In the genomic region with DNA sequence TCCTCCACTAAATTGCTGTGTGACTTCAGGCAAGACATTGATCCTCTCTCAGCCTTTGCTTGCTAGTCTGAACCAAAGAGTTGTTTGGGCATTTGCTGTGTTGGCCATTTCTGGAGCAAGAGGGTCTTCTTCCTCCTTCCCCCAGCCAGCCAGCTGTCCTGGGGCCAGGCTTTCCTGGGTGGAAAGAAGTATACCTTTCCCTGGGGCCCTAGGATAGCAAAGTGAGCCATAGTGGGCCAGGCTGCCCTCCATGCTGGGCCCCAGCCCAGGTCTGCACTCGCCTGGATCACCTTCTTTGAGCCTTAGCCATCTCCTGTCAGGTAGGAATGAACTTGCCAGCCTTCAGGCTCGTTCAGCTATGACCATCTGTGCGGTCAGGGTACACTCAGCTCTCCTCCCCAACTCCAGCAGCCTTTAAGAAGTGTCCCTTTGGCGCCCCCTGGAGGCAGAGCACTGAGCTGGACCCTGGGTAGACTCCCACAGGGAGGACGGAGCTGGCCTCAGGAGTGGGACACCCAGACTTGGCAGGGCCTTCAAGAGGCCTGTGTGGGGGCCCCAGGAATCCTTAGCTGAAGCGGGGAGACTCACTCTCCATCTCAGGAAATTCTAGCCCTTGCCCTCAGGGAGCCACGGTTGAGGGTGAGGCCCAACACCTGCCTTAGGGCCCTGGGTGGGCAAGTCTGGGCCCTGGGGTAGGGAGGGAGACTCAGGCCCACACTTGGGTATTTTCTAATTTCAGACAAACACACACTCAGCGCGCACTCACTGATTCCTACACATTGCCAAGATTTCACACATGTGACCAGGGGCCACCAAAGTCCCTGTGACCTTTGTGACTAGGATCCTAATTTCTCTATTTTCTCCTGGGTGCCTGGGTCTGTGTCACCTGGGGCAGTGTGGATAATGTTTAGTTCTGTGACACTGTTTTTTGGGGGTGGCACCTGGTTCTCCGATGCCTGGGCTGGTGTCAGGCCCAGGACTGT, we compare ENCODE assay signal across 8 cellular contexts. TPM values are rescaled to one million over a fixed set of nuclear protein-coding genes. Genes with fewer than 3 reads are reported as not detected.
DNase-seq lines count a peak whose midpoint lies in the region; TF ChIP-seq lines count a peak whose summit lies in the region.
"Had no signal": no experiment of that assay in that cellular context is flagged by ENCODE, and none has a peak within 500 bp of the region (broad histone marks: within the 10 kb centered on the region; RNA-seq: fewer than 3 reads in every experiment).

No MANE protein-coding gene starts in this region.

- no peaks in the 10 kb centered on the region for H3K9me3 ChIP-seq in NT2/D1 (ENCODE audit: insufficient read depth, low read length)

- H3K4me1 ChIP-seq in NT2/D1 (ENCODE audit: insufficient read depth, insufficient read length), result peaks cover 13% of the 10 kb centered on the region

- no peak overlapping the region for H3K9ac ChIP-seq in NT2/D1 (ENCODE audit: insufficient read length, low read depth)

- H3K4me3 ChIP-seq in GM12875 (ENCODE audit: low read depth, low read length) (no peak overlapping the region), HL-60 (replicated peaks; ENCODE audit: insufficient read depth, low read length) (no peak overlapping the region), NT2/D1 (ENCODE audit: insufficient read length, low read depth) (no peak overlapping the region)

- H3K36me3 ChIP-seq in NT2/D1 (ENCODE audit: insufficient read depth, insufficient read length, low read length), result no peaks in the 10 kb centered on the region

- no peaks in the 10 kb centered on the region for H3K27me3 ChIP-seq in HL-60 (ENCODE audit: insufficient read depth, poor library complexity, severe bottlenecking)
- no peaks in the 10 kb centered on the region for H3K27me3 ChIP-seq in NT2/D1 (ENCODE audit: insufficient read depth, insufficient read length)

- DNase-seq in HL-60 (ENCODE audit: low read depth in 1 of 2, low spot score in 1 of 2) (peak; percentile 46 to 80), NT2/D1 (ENCODE audit: low read depth, low spot score) (peak; percentile 82), epithelial cell of prostate (ENCODE audit: low read depth, low spot score) (peak; percentile 20), myocyte (ENCODE audit: low read depth) (peak; percentile 90)
- DNase-seq in activated CD8-positive, alpha-beta memory T cell treated with anti-CD3 and anti-CD28 coated beads, Interleukin-2, amount 50 U/mL, for 24 hours (ENCODE audit: extremely low read depth), result peak; percentile 49
- DNase-seq in stimulated activated CD8-positive, alpha-beta memory T cell treated with anti-CD3 and anti-CD28 coated beads, Interleukin-7, amount 100 ng/mL, for 1 hour (ENCODE audit: low read depth in 2 of 2), result peak; percentile 61 to 69

- no peak overlapping the region for H3K27ac ChIP-seq in HL-60 (replicated peaks)
- no peak overlapping the region for H3K27ac ChIP-seq in epithelial cell of prostate

- TF ChIP-seq CTCF in GM12875 (IDR thresholded peaks at IDR 0.05; ENCODE audit: borderline replicate concordance, insufficient read depth, low read depth, low read length) (peak; percentile 87), HL-60 (IDR thresholded peaks at IDR 0.05; ENCODE audit: insufficient read depth, low read length) (peak; percentile 92)

RNA-seq across cellular contexts. Expression of a gene that starts 35.6 kb away (rescaled TPM):
- total RNA-seq in myocyte, result not detected in 2 replicates
- polyA plus RNA-seq in myocyte (2012), result not detected
- total RNA-seq: skeletal muscle tissue had no signal

RNA-seq across cellular contexts. Expression of a gene that starts 54.1 kb away (rescaled TPM):
- 0.05 TPM in 1 of 2 replicates, not detected in the other for total RNA-seq in myocyte
- 0.19 TPM for polyA plus RNA-seq in myocyte (2012)

Comparison
In these comparisons a context has a peak if more than half of its experiments do, and no peak if none do; other contexts are left out.
1. DNase-seq: peak in every context shown above with its lines; median percentile 90 in myocyte; 82 in NT2/D1; 65 in stimulated activated CD8-positive, alpha-beta memory T cell treated with anti-CD3 and anti-CD28 coated beads, Interleukin-7, amount 100 ng/mL, for 1 hour; 63 in HL-60; 49 in activated CD8-positive, alpha-beta memory T cell treated with anti-CD3 and anti-CD28 coated beads, Interleukin-2, amount 50 U/mL, for 24 hours; 20 in epithelial cell of prostate.